Comparison of ENCODE assay signal across 16 cellular contexts in genomic region chr2:238345286-238345968, GRCh38.
"Had no signal": no experiment of that assay in that cellular context is flagged by ENCODE, and none has a peak within 500 bp of the region (broad histone marks: within the 10 kb centered on the region; RNA-seq: fewer than 3 reads in every experiment).

No MANE protein-coding gene starts in this region.

- H3K36me3 Mint-ChIP-seq: activated naive CD8-positive, alpha-beta T cell treated with anti-CD3 and anti-CD28 coated beads for 36 hours; natural killer cell treated with Interleukin-12 subunit alpha and Interleukin-12 subunit beta and Interleukin-15 and Interleukin-18, amount 100 ng/mL, for 72 hours had no signal

- ATAC-seq: activated CD8-positive, alpha-beta T cell treated with anti-CD3 and anti-CD28 coated beads, Interleukin-2, amount 10 ng/mL, durations not matched to agents 7 days and 5 days; T-helper 17 cell had no signal

- H3K27ac Mint-ChIP-seq: activated CD8-positive, alpha-beta T cell treated with anti-CD3 and anti-CD28 coated beads, Interleukin-2, amount 10 ng/mL, durations not matched to agents 7 days and 5 days; activated naive CD8-positive, alpha-beta T cell treated with anti-CD3 and anti-CD28 coated beads for 36 hours; dendritic cell treated with granulocyte-macrophage colony-stimulating factor and Interleukin-4, amounts not matched to agents 40 ng/mL and 50 ng/mL, for 4 days; natural killer cell treated with Interleukin-12 subunit alpha and Interleukin-12 subunit beta and Interleukin-15 and Interleukin-18, amount 100 ng/mL, for 72 hours; T-helper 17 cell had no signal

- H3K9me3 Mint-ChIP-seq: activated naive CD8-positive, alpha-beta T cell treated with anti-CD3 and anti-CD28 coated beads for 36 hours; dendritic cell treated with granulocyte-macrophage colony-stimulating factor and Interleukin-4, amounts not matched to agents 40 ng/mL and 50 ng/mL, for 4 days; natural killer cell treated with Interleukin-12 subunit alpha and Interleukin-12 subunit beta and Interleukin-15 and Interleukin-18, amount 100 ng/mL, for 72 hours had no signal

- DNase-seq: activated CD4-positive, alpha-beta T cell treated with anti-CD3 and anti-CD28 coated beads for 48 hours; activated CD8-positive, alpha-beta memory T cell treated with anti-CD3 and anti-CD28 coated beads, Interleukin-2, amount 50 U/mL, for 4 hours; activated CD8-positive, alpha-beta T cell treated with anti-CD3 and anti-CD28 coated beads, Interleukin-2, amount 10 ng/mL, durations not matched to agents 7 days and 5 days; activated gamma-delta T cell; activated naive CD8-positive, alpha-beta T cell treated with anti-CD3 and anti-CD28 coated beads for 36 hours; activated T-cell treated with anti-CD3 and anti-CD28 coated beads, Interleukin-2, amount 50 U/mL, for 48 hours; brain microvascular endothelial cell; occipital lobe; right lobe of liver; stimulated activated CD4-positive, alpha-beta T cell treated with anti-CD3 and anti-CD28 coated beads, Interleukin-4, amount 100 ng/mL, for 4 hours; stimulated activated CD8-positive, alpha-beta memory T cell treated with anti-CD3 and anti-CD28 coated beads, Interleukin-4, amount 100 ng/mL, for 48 hours; stimulated activated naive CD4-positive, alpha-beta T cell treated with Interleukin-2 at 50 U/mL for 16 hours; T-helper 17 cell; trophoblast cell had no signal

- H3K27me3 Mint-ChIP-seq: activated naive CD8-positive, alpha-beta T cell treated with anti-CD3 and anti-CD28 coated beads for 36 hours; dendritic cell treated with granulocyte-macrophage colony-stimulating factor and Interleukin-4, amounts not matched to agents 40 ng/mL and 50 ng/mL, for 4 days; natural killer cell treated with Interleukin-12 subunit alpha and Interleukin-12 subunit beta and Interleukin-15 and Interleukin-18, amount 100 ng/mL, for 72 hours; T-helper 17 cell had no signal

- H3K4me1 Mint-ChIP-seq: activated naive CD8-positive, alpha-beta T cell treated with anti-CD3 and anti-CD28 coated beads for 36 hours had no signal

- H3K4me3 Mint-ChIP-seq: activated CD8-positive, alpha-beta T cell treated with anti-CD3 and anti-CD28 coated beads, Interleukin-2, amount 10 ng/mL, durations not matched to agents 7 days and 5 days; activated naive CD8-positive, alpha-beta T cell treated with anti-CD3 and anti-CD28 coated beads for 36 hours; dendritic cell treated with granulocyte-macrophage colony-stimulating factor and Interleukin-4, amounts not matched to agents 40 ng/mL and 50 ng/mL, for 4 days; natural killer cell treated with Interleukin-12 subunit alpha and Interleukin-12 subunit beta and Interleukin-15 and Interleukin-18, amount 100 ng/mL, for 72 hours; T-helper 17 cell had no signal
